Comparison of ENCODE assay signal across 9 cellular contexts in the genomic region with DNA sequence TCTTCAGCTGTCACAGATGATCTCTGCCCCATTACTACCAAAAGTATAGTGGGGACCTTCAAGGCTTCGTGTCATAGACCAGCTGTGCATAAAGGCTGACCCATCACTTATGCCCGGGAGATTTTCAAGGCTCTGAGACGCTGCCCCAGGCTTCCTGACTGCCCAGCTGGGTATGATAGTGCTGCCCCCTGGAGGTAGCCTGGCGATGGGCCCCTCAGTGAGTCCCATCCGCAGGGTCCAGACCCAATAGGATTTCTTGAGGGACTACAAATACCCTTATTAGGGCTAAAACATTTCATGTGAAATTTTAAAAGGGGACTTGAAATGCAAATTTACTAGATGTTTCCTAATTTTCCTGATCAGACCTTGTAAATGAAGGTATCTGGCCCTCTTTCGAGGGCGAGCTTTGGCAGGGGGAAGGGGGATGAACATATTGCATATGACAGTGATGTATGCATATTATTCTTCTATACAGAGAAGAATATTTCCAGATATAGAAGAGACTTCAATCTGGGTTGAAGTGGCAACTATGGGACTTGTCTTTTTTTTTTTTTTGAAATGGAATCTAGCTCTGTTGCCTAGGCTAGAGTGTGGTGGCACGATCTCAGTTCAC. TPM values are rescaled to one million over a fixed set of nuclear protein-coding genes. Genes with fewer than 3 reads are reported as not detected.
A peak's percentile ranks its signal among the peaks of the same experiment; 100 is the strongest.
DNase-seq lines count a peak whose midpoint lies in the region; ATAC-seq and TF ChIP-seq lines count a peak whose summit lies in the region.
"Had no signal": no experiment of that assay in that cellular context is flagged by ENCODE, and none has a peak within 500 bp of the region (broad histone marks: within the 10 kb centered on the region; RNA-seq: fewer than 3 reads in every experiment).

No MANE protein-coding gene starts in this region.

- H3K4me3 Mint-ChIP-seq in MCF 10A (ENCODE audit: unreplicated experiment), result no peak overlapping the region

- no peaks in the 10 kb centered on the region for H3K36me3 Mint-ChIP-seq in MCF 10A (ENCODE audit: insufficient read depth, unreplicated experiment)

- TF ChIP-seq POLR2A in breast epithelium (IDR thresholded peaks at IDR 0.05), result no peak
- no peak for TF ChIP-seq POLR2A in tibial nerve (IDR thresholded peaks at IDR 0.05)

- ATAC-seq in mucosa of descending colon (peak; percentile 21), aorta (ENCODE audit: low FRiP score) (no peak)

- no peaks in the 10 kb centered on the region for H3K4me1 ChIP-seq in breast epithelium
- H3K4me1 ChIP-seq in mucosa of descending colon (ENCODE audit: low read depth), result peaks cover 15% of the 10 kb centered on the region
- no peaks in the 10 kb centered on the region for H3K4me1 ChIP-seq in aorta (ENCODE audit: control insufficient read depth in 1 of 2, insufficient read depth in 2 of 2, low read length in 2 of 2)
- H3K4me1 ChIP-seq in tibial nerve, result peaks cover 0 to 14% (median 0%) of the 10 kb centered on the region in 4 donors

- 74 to 80% methylated on average over 8 of the region's 8 CpGs for WGBS in aorta, 2 donors
- 69 to 81% methylated on average over 6 to 8 of the region's 8 CpGs for WGBS in tibial nerve, 2 donors

- TF ChIP-seq CTCF in MCF 10A (IDR thresholded peaks at IDR 0.05; ENCODE audit: unreplicated experiment), result peak; percentile 80
- peak in 1 of 3 donors; percentile 19 for TF ChIP-seq CTCF in breast epithelium (IDR thresholded peaks at IDR 0.05)
- TF ChIP-seq CTCF in astrocyte of the cerebellum (IDR thresholded peaks at IDR 0.05; ENCODE audit: low read depth, low read length, missing control alignments), result peak; percentile 37
- peak; percentile 49 for TF ChIP-seq CTCF in mucosa of descending colon (IDR thresholded peaks at IDR 0.05)
- peak in 2 of 5 experiments; percentile 28 to 74 for TF ChIP-seq CTCF in tibial nerve (IDR thresholded peaks at IDR 0.05)

- DNase-seq in MCF 10A (ENCODE audit: unreplicated experiment), result peak; percentile 66
- DNase-seq in breast epithelium (ENCODE audit: low spot score in 2 of 2), result no peak
- peak in 4 of 5 experiments; percentile 43 to 60 (median 54) for DNase-seq in T-helper 2 cell
- no peak for DNase-seq in astrocyte of the cerebellum (ENCODE audit: low read depth)
- DNase-seq in mucosa of descending colon, result peak; percentile 70 to 75 (median 72)
- DNase-seq in aorta, result peak; percentile 76
- DNase-seq in middle frontal gyrus (ENCODE audit: extremely low spot score, low spot score), result no peak
- no peak for DNase-seq in tibial nerve (ENCODE audit: low spot score in 2 of 2)

- H3K27ac ChIP-seq in breast epithelium (no peak overlapping the region), aorta (ENCODE audit: low read depth in 1 of 2, low read length in 2 of 2) (no peak overlapping the region), tibial nerve (no peak overlapping the region)

- intact Hi-C loops in MCF 10A (cut with micrococcal nuclease) (no loop called here), breast epithelium (cut with DNase I; ENCODE audit: low total_unique reads) (no loop called here), mucosa of descending colon (cut with DNase I, micrococcal nuclease) (no loop called here), aorta (cut with DNase I) (no loop called here)

- H3K4me1 Mint-ChIP-seq in MCF 10A (ENCODE audit: insufficient read depth, unreplicated experiment), result no peaks in the 10 kb centered on the region

- no peaks in the 10 kb centered on the region for H3K27me3 Mint-ChIP-seq in MCF 10A (ENCODE audit: insufficient read depth, unreplicated experiment)

- POLR2A ChIA-PET in MCF 10A (lab: Yijun Ruan, JAX), result no interaction called here

- CTCF ChIA-PET in MCF 10A (lab: Yijun Ruan, JAX), result interaction anchor here (0.6 to 7.9 kb wide), 25 partner anchors 9 to 484 kb away, joined by 3 to 74 read pairs (median 4); a partner anchor contains a TSS

- H3K36me3 ChIP-seq in breast epithelium (no peaks in the 10 kb centered on the region), mucosa of descending colon (ENCODE audit: low read depth) (peaks cover 6% of the 10 kb centered on the region), aorta (ENCODE audit: control insufficient read depth in 1 of 2, insufficient read depth in 2 of 2, low read length in 1 of 2) (no peaks in the 10 kb centered on the region), tibial nerve (no peaks in the 10 kb centered on the region)

- H3K9me3 Mint-ChIP-seq in MCF 10A (ENCODE audit: unreplicated experiment), result no peaks in the 10 kb centered on the region

- no peak overlapping the region for H3K4me3 ChIP-seq in breast epithelium
- no peak overlapping the region for H3K4me3 ChIP-seq in astrocyte of the cerebellum (ENCODE audit: low read depth, low read length)
- H3K4me3 ChIP-seq in mucosa of descending colon, result no peak overlapping the region
- H3K4me3 ChIP-seq in aorta (ENCODE audit: low read length in 2 of 2), result no peak overlapping the region
- no peak overlapping the region for H3K4me3 ChIP-seq in tibial nerve

- no peaks in the 10 kb centered on the region for H3K9me3 ChIP-seq in breast epithelium
- no peaks in the 10 kb centered on the region for H3K9me3 ChIP-seq in mucosa of descending colon
- no peaks in the 10 kb centered on the region for H3K9me3 ChIP-seq in aorta (ENCODE audit: control insufficient read depth, low read length)
- no peaks in the 10 kb centered on the region for H3K9me3 ChIP-seq in tibial nerve

- BruUV-seq in MCF 10A (replicated peaks; lab: Mats Ljungman, UMichigan), result no TSS peak

- H3K27me3 ChIP-seq in breast epithelium (no peaks in the 10 kb centered on the region), aorta (ENCODE audit: control insufficient read depth in 1 of 2, insufficient read depth in 2 of 2, low read length in 1 of 2) (no peaks in the 10 kb centered on the region), tibial nerve (no peaks in the 10 kb centered on the region)

- in situ Hi-C loops in astrocyte of the cerebellum (cut with HindIII; ENCODE audit: low sequenced_read_pairs), result no loop called here

- TF ChIP-seq EP300 in tibial nerve (IDR thresholded peaks at IDR 0.05), result no peak

- H3K27ac Mint-ChIP-seq in MCF 10A (ENCODE audit: low read depth, unreplicated experiment), result no peak overlapping the region

RNA-seq across cellular contexts. Expression of a gene that starts 11.7 kb away (rescaled TPM):
- 10.1 and 18.0 TPM in 2 replicates for total RNA-seq in MCF 10A (2022)
- 10 to 100 TPM in 1 of 3 donors, 1 to 10 TPM in 2; 1.1 to 11.0 (median 3.3) TPM for total RNA-seq in breast epithelium
- 1 to 10 TPM; 1.6 to 5.6 (median 4.6) TPM for total RNA-seq in mucosa of descending colon
- 1 to 10 TPM; 3.3 to 4.0 TPM for total RNA-seq in aorta
- polyA plus RNA-seq in aorta, result 1 to 10 TPM in 1 of 2 donors, under 1 TPM in 1; 0.28 to 1.3 TPM
- total RNA-seq in tibial nerve, result 1 to 10 TPM; 1.8 to 3.1 (median 2.6) TPM
- total RNA-seq: dermis microvascular lymphatic vessel endothelial cell had no signal

RNA-seq across cellular contexts. Expression of a gene that starts 12.8 kb away (rescaled TPM):
- total RNA-seq in MCF 10A (2022) (not detected in 2 replicates), breast epithelium (100 to 1,000 TPM in 2 of 3 donors, under 1 TPM in 1; 0.16 to 205 (median 123) TPM), mucosa of descending colon (over 10,000 TPM in 1 of 3 donors, 1,000 to 10,000 TPM in 2; 4,355 to 12,072 (median 9,452) TPM), aorta (1 to 10 TPM in 1 of 2 donors, under 1 TPM in 1; 0.84 to 2.1 TPM), tibial nerve (under 1 TPM in 1 of 4 donors, not detected in 3; 0.22 TPM)
- 10 to 100 TPM in 1 of 2 donors, under 1 TPM in 1; 0.28 to 67.5 TPM for polyA plus RNA-seq in aorta
- total RNA-seq: dermis microvascular lymphatic vessel endothelial cell had no signal

RNA-seq across cellular contexts. Expression of a gene that starts 36.2 kb away (rescaled TPM):
- 0.58 and 1.1 TPM in 2 replicates for total RNA-seq in MCF 10A (2022)
- under 1 TPM in 1 of 3 donors, not detected in 2; 0.59 TPM for total RNA-seq in breast epithelium
- total RNA-seq in mucosa of descending colon, result not detected
- not detected for total RNA-seq in aorta
- polyA plus RNA-seq in aorta, result not detected
- not detected for total RNA-seq in tibial nerve
- total RNA-seq: dermis microvascular lymphatic vessel endothelial cell had no signal

RNA-seq across cellular contexts. Expression of a gene that starts 36.8 kb away (rescaled TPM):
- total RNA-seq in MCF 10A (2022), result not detected in 2 replicates
- not detected for total RNA-seq in breast epithelium
- under 1 TPM; 0.41 to 0.98 (median 0.84) TPM for total RNA-seq in mucosa of descending colon
- total RNA-seq in aorta, result not detected
- polyA plus RNA-seq in aorta, result not detected
- not detected for total RNA-seq in tibial nerve
- total RNA-seq: dermis microvascular lymphatic vessel endothelial cell had no signal

Comparison
In these comparisons a context has a peak if more than half of its experiments do, and no peak if none do; other contexts are left out.
1. DNase-seq: peak in MCF 10A (single experiment), T-helper 2 cell (4 of 5), mucosa of descending colon (3 of 3) and aorta (2 of 2); none in breast epithelium (0 of 2), astrocyte of the cerebellum (single experiment), middle frontal gyrus (single experiment) and tibial nerve (0 of 2).
2. RNA of a gene that starts 12.8 kb away (total RNA-seq): 4,355 to 12,072 TPM in mucosa of descending colon; 0.16 to 205 TPM in breast epithelium, 0.84 to 2.1 TPM in aorta, not detected in MCF 10A and 0.22 TPM in tibial nerve; every median in the first group is over 10 times any median in the second.